Comparison of ENCODE assay signal across 1 cellular context in the genomic region with DNA sequence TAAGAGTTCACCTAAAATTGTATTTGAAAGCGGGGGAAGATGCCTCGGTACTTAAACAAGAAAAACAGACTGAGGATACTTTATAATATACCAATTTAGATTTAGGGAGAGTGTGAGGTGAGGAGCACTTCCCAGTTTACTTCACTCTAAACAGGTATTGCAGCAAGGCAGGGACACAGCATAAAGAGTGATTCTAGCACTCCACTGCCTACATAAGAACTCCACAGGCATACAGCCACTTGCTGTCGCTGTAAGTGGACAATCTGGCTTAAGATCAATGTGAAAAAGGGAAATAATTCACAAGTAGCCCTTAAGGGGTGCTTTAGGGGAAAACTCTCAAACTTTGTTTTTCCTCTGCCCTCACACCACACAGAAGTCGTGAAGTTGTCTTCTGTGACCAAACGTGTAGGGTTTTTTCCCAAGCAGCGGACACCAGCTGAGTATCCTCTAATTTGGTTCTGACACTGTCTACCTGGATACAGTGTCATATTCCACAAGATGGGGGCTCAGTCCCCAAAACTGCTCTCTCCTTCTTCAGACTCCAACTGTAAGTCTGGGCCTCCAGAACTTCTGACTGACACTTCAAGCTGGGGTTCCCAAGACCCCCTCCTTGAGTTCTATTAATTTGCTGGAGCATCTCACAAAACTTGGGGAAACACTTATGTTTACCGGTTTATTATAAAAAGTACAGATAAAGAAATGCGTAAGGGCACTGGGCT.
TF ChIP-seq lines count a peak whose summit lies in the region.

No MANE protein-coding gene starts in this region.

TF ChIP-seq in HepG2, 621 proteins besides CTCF, POLR2A, EP300 and RAD21:
- TF ChIP-seq ZNF282 (IDR thresholded peaks at IDR 0.05; ENCODE audit: partially characterized antibody) (no peak), ZMYM3 (CRISPR knock-in tag; IDR thresholded peaks at IDR 0.05) (no peak), RBM22 (optimal IDR thresholded peaks at IDR 0.05; ENCODE audit: low read length) (peak; percentile 62), SNAPC2 (CRISPR knock-in tag; IDR thresholded peaks at IDR 0.05) (0 out of 2 replicates have a peak, but pooled peaks have one; percentile 23), HIVEP1 (CRISPR knock-in tag; IDR thresholded peaks at IDR 0.05) (no peak), ZFY (CRISPR knock-in tag; IDR thresholded peaks at IDR 0.05) (no peak), ZNF878 (CRISPR knock-in tag; IDR thresholded peaks at IDR 0.05) (no peak), ZBTB38 (CRISPR knock-in tag; IDR thresholded peaks at IDR 0.05) (no peak)
- TF ChIP-seq, protein P1, sequence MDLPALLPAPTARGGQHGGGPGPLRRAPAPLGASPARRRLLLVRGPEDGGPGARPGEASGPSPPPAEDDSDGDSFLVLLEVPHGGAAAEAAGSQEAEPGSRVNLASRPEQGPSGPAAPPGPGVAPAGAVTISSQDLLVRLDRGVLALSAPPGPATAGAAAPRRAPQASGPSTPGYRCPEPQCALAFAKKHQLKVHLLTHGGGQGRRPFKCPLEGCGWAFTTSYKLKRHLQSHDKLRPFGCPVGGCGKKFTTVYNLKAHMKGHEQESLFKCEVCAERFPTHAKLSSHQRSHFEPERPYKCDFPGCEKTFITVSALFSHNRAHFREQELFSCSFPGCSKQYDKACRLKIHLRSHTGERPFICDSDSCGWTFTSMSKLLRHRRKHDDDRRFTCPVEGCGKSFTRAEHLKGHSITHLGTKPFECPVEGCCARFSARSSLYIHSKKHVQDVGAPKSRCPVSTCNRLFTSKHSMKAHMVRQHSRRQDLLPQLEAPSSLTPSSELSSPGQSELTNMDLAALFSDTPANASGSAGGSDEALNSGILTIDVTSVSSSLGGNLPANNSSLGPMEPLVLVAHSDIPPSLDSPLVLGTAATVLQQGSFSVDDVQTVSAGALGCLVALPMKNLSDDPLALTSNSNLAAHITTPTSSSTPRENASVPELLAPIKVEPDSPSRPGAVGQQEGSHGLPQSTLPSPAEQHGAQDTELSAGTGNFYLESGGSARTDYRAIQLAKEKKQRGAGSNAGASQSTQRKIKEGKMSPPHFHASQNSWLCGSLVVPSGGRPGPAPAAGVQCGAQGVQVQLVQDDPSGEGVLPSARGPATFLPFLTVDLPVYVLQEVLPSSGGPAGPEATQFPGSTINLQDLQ (CRISPR knock-in tag; IDR thresholded peaks at IDR 0.05): no peak
